Comparison of ENCODE assay signal across 27 cellular contexts in the genomic region with DNA sequence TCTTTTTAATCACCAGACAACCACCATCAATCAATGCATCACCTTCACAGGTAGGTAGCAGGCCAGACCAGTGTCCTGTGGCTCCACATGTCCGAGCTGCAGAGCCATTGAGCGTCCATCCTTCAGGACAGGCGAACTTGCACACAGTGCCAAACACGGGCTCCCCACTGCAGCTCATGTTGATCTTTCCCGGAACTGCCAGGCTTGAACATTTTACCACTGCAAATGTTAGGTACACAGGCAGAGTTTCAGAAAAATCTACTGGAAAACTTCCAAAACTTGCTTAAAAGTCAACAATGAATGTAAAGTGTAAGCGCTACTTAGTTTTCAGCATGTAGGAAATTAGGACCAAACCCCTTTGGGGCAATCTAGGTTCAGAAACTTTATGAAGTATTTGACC. TPM values are rescaled to one million over a fixed set of nuclear protein-coding genes. Genes with fewer than 3 reads are reported as not detected.
"Had no signal": no experiment of that assay in that cellular context is flagged by ENCODE, and none has a peak within 500 bp of the region (broad histone marks: within the 10 kb centered on the region; RNA-seq: fewer than 3 reads in every experiment).

No MANE protein-coding gene starts in this region.

- H3K4me1 Mint-ChIP-seq: activated naive CD4-positive, alpha-beta T cell treated with anti-CD3 and anti-CD28 coated beads, Interleukin-2, amount 10 ng/mL, durations not matched to agents 7 days and 5 days; activated naive CD8-positive, alpha-beta T cell treated with anti-CD3 and anti-CD28 coated beads for 36 hours; IgD-negative memory B cell had no signal

- H3K4me3 ChIP-seq: cardiac muscle cell had no signal

- H3K27ac ChIP-seq: brain microvascular endothelial cell, cardiac muscle cell, VCaP had no signal

- DNase-seq: activated CD4-positive, alpha-beta T cell treated with anti-CD3 and anti-CD28 coated beads, Interleukin-2, amount 50 U/mL, for 1 hour; activated CD4-positive, CD25-positive, alpha-beta regulatory T cell; activated CD8-positive, alpha-beta memory T cell treated with anti-CD3 and anti-CD28 coated beads, Interleukin-2, amount 50 U/mL, for 4 hours; activated CD8-positive, alpha-beta T cell treated with anti-CD3 and anti-CD28 coated beads for 36 hours; activated gamma-delta T cell treated with Interleukin-2 at 50 U/mL for 16 hours; activated naive CD4-positive, alpha-beta T cell treated with anti-CD3 and anti-CD28 coated beads, Interleukin-2, amount 10 ng/mL, durations not matched to agents 7 days and 5 days; activated naive CD8-positive, alpha-beta T cell treated with anti-CD3 and anti-CD28 coated beads for 36 hours; activated T-cell treated with anti-CD3 and anti-CD28 coated beads, Interleukin-2, amount 50 U/mL, for 72 hours; brain microvascular endothelial cell; KG1; NCI-H1092; NCI-H1417 treated with DMSO at 0.1 percent for 48 hours; NCI-H1694 treated with DMSO at 0.1 percent for 48 hours; NCI-H2029 treated with DMSO at 0.1 percent for 48 hours; NCI-H345; NCI-H510A; NCI-H526 treated with DMSO at 0.1 percent for 48 hours; NCI-H82; SIG-M5; T-helper 17 cell; T1000 had no signal

- H3K27ac Mint-ChIP-seq: activated CD8-positive, alpha-beta T cell treated with anti-CD3 and anti-CD28 coated beads for 36 hours; activated naive CD4-positive, alpha-beta T cell treated with anti-CD3 and anti-CD28 coated beads, Interleukin-2, amount 10 ng/mL, durations not matched to agents 7 days and 5 days; activated naive CD8-positive, alpha-beta T cell treated with anti-CD3 and anti-CD28 coated beads for 36 hours; activated T-cell treated with anti-CD3 and anti-CD28 coated beads, Interleukin-2, amount 50 U/mL, for 72 hours; activated T-helper 2 cell treated with anti-CD3 and anti-CD28 coated beads, Interferon-gamma antibody, Interleukin-2, Interleukin-4, amounts not matched to agents 10 μg/mL and 5 μg/mL and 100 μg/mL, durations not matched to agents 14 hours and 24 hours and 36 hours; IgD-negative memory B cell; T-helper 17 cell had no signal

- H3K36me3 ChIP-seq: brain microvascular endothelial cell, cardiac muscle cell had no signal

- ATAC-seq: activated CD8-positive, alpha-beta T cell treated with anti-CD3 and anti-CD28 coated beads for 36 hours; activated T-cell treated with anti-CD3 and anti-CD28 coated beads, Interleukin-2, amount 50 U/mL, for 72 hours; T-helper 17 cell had no signal

- H3K27me3 ChIP-seq: brain microvascular endothelial cell, cardiac muscle cell had no signal

- H3K4me3 Mint-ChIP-seq: activated CD8-positive, alpha-beta T cell treated with anti-CD3 and anti-CD28 coated beads for 36 hours; activated naive CD4-positive, alpha-beta T cell treated with anti-CD3 and anti-CD28 coated beads, Interleukin-2, amount 10 ng/mL, durations not matched to agents 7 days and 5 days; activated naive CD8-positive, alpha-beta T cell treated with anti-CD3 and anti-CD28 coated beads for 36 hours; activated T-cell treated with anti-CD3 and anti-CD28 coated beads, Interleukin-2, amount 50 U/mL, for 72 hours; IgD-negative memory B cell; T-helper 17 cell had no signal

- H3K9me3 Mint-ChIP-seq: activated CD8-positive, alpha-beta T cell treated with anti-CD3 and anti-CD28 coated beads for 36 hours; activated naive CD4-positive, alpha-beta T cell treated with anti-CD3 and anti-CD28 coated beads, Interleukin-2, amount 10 ng/mL, durations not matched to agents 7 days and 5 days; activated naive CD8-positive, alpha-beta T cell treated with anti-CD3 and anti-CD28 coated beads for 36 hours; activated T-cell treated with anti-CD3 and anti-CD28 coated beads, Interleukin-2, amount 50 U/mL, for 72 hours; activated T-helper 2 cell treated with anti-CD3 and anti-CD28 coated beads, Interferon-gamma antibody, Interleukin-2, Interleukin-4, amounts not matched to agents 10 μg/mL and 5 μg/mL and 100 μg/mL, durations not matched to agents 14 hours and 24 hours and 36 hours; IgD-negative memory B cell had no signal

- H3K36me3 Mint-ChIP-seq: activated naive CD4-positive, alpha-beta T cell treated with anti-CD3 and anti-CD28 coated beads, Interleukin-2, amount 10 ng/mL, durations not matched to agents 7 days and 5 days; activated naive CD8-positive, alpha-beta T cell treated with anti-CD3 and anti-CD28 coated beads for 36 hours; IgD-negative memory B cell had no signal

RNA-seq across cellular contexts. Expression of a gene that starts 6.6 kb away (rescaled TPM):
- total RNA-seq: activated CD8-positive, alpha-beta T cell treated with anti-CD3 and anti-CD28 coated beads for 36 hours; activated naive CD8-positive, alpha-beta T cell treated with anti-CD3 and anti-CD28 coated beads for 36 hours; activated T-cell treated with anti-CD3 and anti-CD28 coated beads, Interleukin-2, amount 50 U/mL, for 72 hours; activated T-helper 2 cell treated with anti-CD3 and anti-CD28 coated beads, Interferon-gamma antibody, Interleukin-2, Interleukin-4, amounts not matched to agents 10 μg/mL and 5 μg/mL and 100 μg/mL, durations not matched to agents 14 hours and 24 hours and 36 hours; cardiac muscle cell; LHCN-M2; MCF 10A; T-helper 17 cell had no signal

RNA-seq across cellular contexts. Expression of a gene that starts 15.9 kb away (rescaled TPM):
- total RNA-seq: cardiac muscle cell, LHCN-M2, MCF 10A had no signal
